1 cellular context compared by ENCODE assay signal in genomic region chr3:127072971-127073851, GRCh38.
TF ChIP-seq lines count a peak whose summit lies in the region.

No MANE protein-coding gene starts in this region.

TF ChIP-seq in SK-N-SH treated with all-trans-retinoic acid at 6 μM for 48 hours, 23 proteins besides CTCF, POLR2A, EP300 and RAD21 (continued from another document):
- no peak for TF ChIP-seq CREB5 (CRISPR knock-in tag; IDR thresholded peaks at IDR 0.05; ENCODE audit: low read depth)
- TF ChIP-seq ZC3H10 (CRISPR knock-in tag; IDR thresholded peaks at IDR 0.05) = no peak
- no peak for TF ChIP-seq BACH2 (CRISPR knock-in tag; IDR thresholded peaks at IDR 0.05; ENCODE audit: borderline replicate concordance)
- no peak for TF ChIP-seq TCF4 (CRISPR knock-in tag; IDR thresholded peaks at IDR 0.05; ENCODE audit: borderline replicate concordance)
